In the genomic region with DNA sequence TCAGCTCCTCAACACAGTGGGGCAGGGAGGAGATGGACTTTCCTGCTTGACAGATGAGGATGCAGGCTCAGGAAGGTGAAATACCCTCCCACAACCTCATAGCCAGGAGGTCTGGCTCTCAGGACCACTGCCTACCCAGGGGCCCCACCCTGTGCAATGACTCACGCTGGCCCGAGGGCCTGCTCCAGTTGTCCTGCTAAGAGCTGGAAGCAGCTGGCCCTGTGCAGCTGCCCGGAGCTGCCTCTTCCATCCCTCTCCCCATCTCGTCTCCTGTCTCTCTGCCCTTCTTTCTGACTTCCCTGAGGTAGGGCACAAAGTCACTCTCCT, we compare ENCODE assay signal across 10 cellular contexts.
DNase-seq lines count a peak whose midpoint lies in the region; ATAC-seq and TF ChIP-seq lines count a peak whose summit lies in the region.
"Had no signal": no experiment of that assay in that cellular context is flagged by ENCODE, and none has a peak within 500 bp of the region (broad histone marks: within the 10 kb centered on the region; RNA-seq: fewer than 3 reads in every experiment).

No MANE protein-coding gene starts in this region.

- ATAC-seq in HG03432 (IDR thresholded peaks at IDR 0.05; ENCODE audit: unreplicated experiment), result no peak
- ATAC-seq: activated CD4-positive, alpha-beta T cell treated with anti-CD3 and anti-CD28 coated beads for 36 hours; GM12878 had no signal

- H3K4me1 ChIP-seq in BLaER1 treated with 17β-estradiol and CSF1 and Interleukin-3, amounts not matched to agents 10 nM and 100 nM, result peaks cover 74 to 94% (median 87%) of the 10 kb centered on the region in 10 experiments
- H3K4me1 ChIP-seq in PC-9 (replicated peaks; ENCODE audit: insufficient read depth) (peaks cover 49% of the 10 kb centered on the region), esophagus muscularis mucosa (peaks cover 71 to 93% (median 91%) of the 10 kb centered on the region in 4 donors), trophoblast cell (ENCODE audit: control insufficient read depth in 1 of 2, insufficient read depth in 2 of 2, low read length in 2 of 2) (peaks cover 26 to 43% of the 10 kb centered on the region in 2 experiments)

- TF ChIP-seq POLR2A in esophagus muscularis mucosa (IDR thresholded peaks at IDR 0.05; ENCODE audit: low read depth), result no peak

- H2AFZ ChIP-seq in PC-9 (no peak overlapping the region), trophoblast cell (ENCODE audit: insufficient read depth, low read length, poor library complexity) (no peak overlapping the region)

- peaks cover 6% of the 10 kb centered on the region for H3K79me1 ChIP-seq in trophoblast cell (ENCODE audit: low read length)

- peaks cover 10 to 73% (median 47%) of the 10 kb centered on the region in 11 experiments; a peak in 21 of 22 replicates for H3K36me3 ChIP-seq in BLaER1 treated with 17β-estradiol and CSF1 and Interleukin-3, amounts not matched to agents 10 nM and 100 nM
- H3K36me3 ChIP-seq in PC-9 (ENCODE audit: low read depth) (no peaks in the 10 kb centered on the region), esophagus muscularis mucosa (peaks cover 0 to 19% (median 11%) of the 10 kb centered on the region in 4 donors), trophoblast cell (ENCODE audit: control insufficient read depth in 1 of 2, insufficient read depth in 2 of 2, low read length in 2 of 2) (peaks cover 39% of the 10 kb centered on the region in 2 experiments)

- no peak overlapping the region for H3K14ac ChIP-seq in trophoblast cell (ENCODE audit: low read length)

- H3K4me2 ChIP-seq in BLaER1 treated with 17β-estradiol and CSF1 and Interleukin-3, amounts not matched to agents 10 nM and 100 nM, result peak overlapping the region; percentile 45 to 92 (median 80); a peak in 19 of 22 replicates
- H3K4me2 ChIP-seq in PC-9, result 0 out of 2 replicates have a peak overlapping the region, but pooled peaks have one; percentile 50
- no peak overlapping the region for H3K4me2 ChIP-seq in trophoblast cell (ENCODE audit: low read length)

- H2BK120ac ChIP-seq in trophoblast cell (ENCODE audit: insufficient read depth, low read length, poor library complexity), result no peak overlapping the region

- no peak overlapping the region for H2BK5ac ChIP-seq in trophoblast cell (ENCODE audit: low read depth, low read length, poor library complexity)

- peak overlapping the region; percentile 30 for H3K18ac ChIP-seq in trophoblast cell (ENCODE audit: low read length)

- POLR2A ChIA-PET in PC-9 (lab: Charles Lee; ENCODE audit: unreplicated experiment), result interaction anchor here (0.5 to 1.0 kb wide), 3 partner anchors 122 to 276 kb away, joined by 3 read pairs; no protein-coding TSS in a partner anchor

- TF ChIP-seq EP300 in esophagus muscularis mucosa (IDR thresholded peaks at IDR 0.05), result no peak

- H3K79me2 ChIP-seq in PC-9 (ENCODE audit: low read depth) (no peaks in the 10 kb centered on the region), trophoblast cell (ENCODE audit: control insufficient read depth, insufficient read depth, low read length, poor library complexity) (peaks cover 3% of the 10 kb centered on the region)

- peak; percentile 66 to 82 for DNase-seq in PC-9
- no peak for DNase-seq in esophagus muscularis mucosa (ENCODE audit: extremely low spot score)
- peak; percentile 15 to 38 for DNase-seq in trophoblast cell
- no peak for DNase-seq in COLO829 (ENCODE audit: low spot score)
- no peak for DNase-seq in iPS-NIHi7 (ENCODE audit: extremely low spot score)
- no peak for DNase-seq in activated naive CD4-positive, alpha-beta T cell treated with anti-CD3 and anti-CD28 coated beads, Interleukin-2, amount 50 U/mL, for 16 hours
- DNase-seq: activated CD4-positive, alpha-beta T cell treated with anti-CD3 and anti-CD28 coated beads for 36 hours had no signal

- no peak overlapping the region for H2AK5ac ChIP-seq in trophoblast cell (ENCODE audit: low read length)

- TF ChIP-seq CTCF in PC-9 (conservative IDR thresholded peaks at IDR 0.05) (no peak), esophagus muscularis mucosa (IDR thresholded peaks at IDR 0.05) (no peak)

- no TSS peak for BruUV-seq in PC-9 (replicated peaks; lab: Mats Ljungman, UMichigan)

- peaks cover 0 to 15% (median 10%) of the 10 kb centered on the region in 11 experiments; a peak in 10 of 22 replicates for H3K9me3 ChIP-seq in BLaER1 treated with 17β-estradiol and CSF1 and Interleukin-3, amounts not matched to agents 10 nM and 100 nM (replicated peaks in 1 of 11)
- H3K9me3 ChIP-seq in PC-9 (ENCODE audit: insufficient read depth, low read depth), result no peaks in the 10 kb centered on the region
- H3K9me3 ChIP-seq in esophagus muscularis mucosa, result no peaks in the 10 kb centered on the region
- H3K9me3 ChIP-seq in trophoblast cell (ENCODE audit: insufficient read depth, low read depth, low read length), result peaks cover 2% of the 10 kb centered on the region

- H2BK12ac ChIP-seq in trophoblast cell (ENCODE audit: low read length), result no peak overlapping the region

- CTCF ChIA-PET in PC-9 (lab: Charles Lee), result interaction anchor here (0.6 to 1.1 kb wide), 5 partner anchors 77 to 1145 kb away, joined by 3 to 5 read pairs (median 3); no protein-coding TSS in a partner anchor

- no peak overlapping the region for H3K4ac ChIP-seq in trophoblast cell (ENCODE audit: low read depth, low read length)

- intact Hi-C loops in PC-9 (cut with micrococcal nuclease; ENCODE audit: unreplicated experiment), result loop anchor here (1.0 to 2.0 kb wide), 4 partner anchors 29 to 266 kb away; no protein-coding TSS in a partner anchor
- intact Hi-C loops in esophagus muscularis mucosa (cut with DNase I), result loop anchor here (10.0 kb wide), 1 partner anchor 218 kb away; no protein-coding TSS in a partner anchor

- no peak overlapping the region for H3K9ac ChIP-seq in BLaER1 treated with 17β-estradiol and CSF1 and Interleukin-3, amounts not matched to agents 10 nM and 100 nM
- H3K9ac ChIP-seq in trophoblast cell (ENCODE audit: low read length), result no peak overlapping the region

- H4K8ac ChIP-seq in trophoblast cell (ENCODE audit: low read depth, low read length), result no peak overlapping the region

- WGBS in esophagus muscularis mucosa, result 71% methylated on average over 4 of the region's 4 CpGs
- no CpG with 5 or more reads among the region's 4 CpGs for WGBS in trophoblast cell (ENCODE audit: extremely low coverage, insufficient coverage, insufficient read length)

- H4K20me1 ChIP-seq in BLaER1 treated with 17β-estradiol and CSF1 and Interleukin-3, amounts not matched to agents 10 nM and 100 nM, result peaks cover 89 to 100% (median 98%) of the 10 kb centered on the region in 11 experiments
- H4K20me1 ChIP-seq in PC-9 (ENCODE audit: insufficient read depth), result peaks cover 4% of the 10 kb centered on the region

- no peak overlapping the region for H4K12ac ChIP-seq in trophoblast cell (ENCODE audit: low read depth, low read length)

- H3K23ac ChIP-seq in trophoblast cell (ENCODE audit: low read length), result no peak overlapping the region

- no peaks in the 10 kb centered on the region for H3K27me3 ChIP-seq in BLaER1 treated with 17β-estradiol and CSF1 and Interleukin-3, amounts not matched to agents 10 nM and 100 nM
- H3K27me3 ChIP-seq in PC-9 (ENCODE audit: insufficient read depth, low read depth) (no peaks in the 10 kb centered on the region), esophagus muscularis mucosa (no peaks in the 10 kb centered on the region), trophoblast cell (ENCODE audit: insufficient read depth, low read length) (no peaks in the 10 kb centered on the region)

- no peak overlapping the region for H4K91ac ChIP-seq in trophoblast cell (ENCODE audit: low read depth, low read length)

- peaks cover 32% of the 10 kb centered on the region; the same call in 1 of the 2 replicates for H3F3A ChIP-seq in PC-9 (ENCODE audit: insufficient read depth, low read depth)

- no peaks in the 10 kb centered on the region for H3K9me2 ChIP-seq in PC-9 (ENCODE audit: insufficient read depth)

- H3K27ac ChIP-seq in BLaER1 treated with 17β-estradiol and CSF1 and Interleukin-3, amounts not matched to agents 10 nM and 100 nM, result no peak overlapping the region
- 0 out of 2 replicates have a peak overlapping the region, but pooled peaks have one; percentile 17 for H3K27ac ChIP-seq in PC-9
- H3K27ac ChIP-seq in esophagus muscularis mucosa (replicated peaks in 1 of 4), result peak overlapping the region; percentile 30 to 63 (median 49)
- no peak overlapping the region for H3K27ac ChIP-seq in trophoblast cell (ENCODE audit: low read depth, low read length)

- no peak overlapping the region for H3K4me3 ChIP-seq in BLaER1 treated with 17β-estradiol and CSF1 and Interleukin-3, amounts not matched to agents 10 nM and 100 nM
- H3K4me3 ChIP-seq in PC-9 (no peak overlapping the region), esophagus muscularis mucosa (no peak overlapping the region), trophoblast cell (ENCODE audit: low read depth, low read length) (no peak overlapping the region)
- H3K4me3 ChIP-seq: GM12878 had no signal

Comparison
In these comparisons a context has a peak if more than half of its experiments do, and no peak if none do; other contexts are left out.
1. H3K27ac ChIP-seq: peak in PC-9 (single experiment) and esophagus muscularis mucosa (4 of 4); none in BLaER1 treated with 17β-estradiol and CSF1 and Interleukin-3, amounts not matched to agents 10 nM and 100 nM (0 of 11) and trophoblast cell (single experiment).
2. DNase-seq: peak in PC-9 (2 of 2) and trophoblast cell (2 of 2); none in esophagus muscularis mucosa (single experiment), COLO829 (single experiment), iPS-NIHi7 (single experiment) and activated naive CD4-positive, alpha-beta T cell treated with anti-CD3 and anti-CD28 coated beads, Interleukin-2, amount 50 U/mL, for 16 hours (single experiment).